Comparison of ENCODE assay signal across 1 cellular context in genomic region chr5:78699565-78700143, GRCh38.
TF ChIP-seq lines count a peak whose summit lies in the region.

No MANE protein-coding gene starts in this region.

TF ChIP-seq in HEK293, 187 proteins besides CTCF, POLR2A, EP300 and RAD21 (continued from another document):
- TF ChIP-seq ZNF148 (tag by site-specific recombination; IDR thresholded peaks at IDR 0.05; ENCODE audit: borderline replicate concordance), result no peak
- peak; percentile 45; the same call in 1 of the 2 replicates for TF ChIP-seq ZNF660 (tag by site-specific recombination; IDR thresholded peaks at IDR 0.05)
- 0 out of 2 replicates have a peak, but pooled peaks have one; percentile 38 for TF ChIP-seq ZNF184 (tag by site-specific recombination; IDR thresholded peaks at IDR 0.05)
- TF ChIP-seq ZNF366 (tag by site-specific recombination; conservative IDR thresholded peaks at IDR 0.05), result peak; percentile 77
- TF ChIP-seq ZNF335 (tag by site-specific recombination; conservative IDR thresholded peaks at IDR 0.05), result peak; percentile 85
- peak; percentile 83 for TF ChIP-seq SCRT2 (tag by site-specific recombination; IDR thresholded peaks at IDR 0.05)
- peak; percentile 68 for TF ChIP-seq SP3 (tag by site-specific recombination; IDR thresholded peaks at IDR 0.05)
- 0 out of 2 replicates have a peak, but pooled peaks have one; percentile 18 for TF ChIP-seq KLF16 (tag by site-specific recombination; IDR thresholded peaks at IDR 0.05)
- TF ChIP-seq ZBTB20 (tag by site-specific recombination; IDR thresholded peaks at IDR 0.05), result peak; percentile 56; the same call in 1 of the 2 replicates
- TF ChIP-seq BCL11A (tag by site-specific recombination; IDR thresholded peaks at IDR 0.05; ENCODE audit: low read depth), result 0 out of 2 replicates have a peak, but pooled peaks have one; percentile 23
- peak; percentile 86 for TF ChIP-seq ZFP37 (tag by site-specific recombination; IDR thresholded peaks at IDR 0.05)
- peak; percentile 56; the same call in 1 of the 2 replicates for TF ChIP-seq ZNF394 (tag by site-specific recombination; IDR thresholded peaks at IDR 0.05; ENCODE audit: borderline replicate concordance)
- TF ChIP-seq ZNF449 (tag by site-specific recombination; IDR thresholded peaks at IDR 0.05), result no peak
